Comparison of ENCODE assay signal across 8 cellular contexts in the genomic region with DNA sequence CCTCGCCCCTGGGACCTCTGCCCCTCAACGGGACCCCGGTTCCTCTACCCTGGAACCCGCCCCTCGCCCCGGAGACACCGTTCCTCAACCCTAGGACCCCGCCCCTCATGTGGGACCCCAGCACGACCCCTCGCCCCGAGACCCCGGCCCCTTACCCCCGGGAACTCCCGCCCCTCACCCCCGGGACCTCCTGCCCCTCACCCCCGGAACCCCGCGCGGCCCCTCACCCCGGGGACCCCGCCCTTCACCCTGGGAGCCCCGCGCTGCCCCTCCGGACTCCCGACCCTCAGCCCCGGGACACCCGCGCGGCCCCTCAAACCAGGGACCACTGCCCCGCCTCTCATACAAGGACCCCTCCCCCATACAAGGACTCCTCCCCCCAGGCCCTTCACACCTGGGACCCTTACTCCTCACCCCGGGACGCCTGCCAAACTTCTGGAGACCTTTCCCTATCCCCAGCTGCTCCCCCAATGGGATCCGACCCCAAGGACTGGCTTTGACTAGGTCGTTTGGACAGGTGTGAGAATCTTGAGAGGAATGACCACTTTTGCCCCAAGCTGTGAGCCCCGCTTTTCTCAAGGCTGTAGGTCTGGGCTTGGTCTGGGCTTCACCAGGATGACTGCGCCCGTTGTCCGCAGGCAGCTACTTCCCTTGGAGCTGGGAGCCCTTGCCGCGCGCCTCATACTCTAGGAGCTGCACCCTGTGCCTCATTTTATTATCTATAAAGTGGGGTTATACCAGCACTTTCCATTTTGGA. TPM values are rescaled to one million over a fixed set of nuclear protein-coding genes. Genes with fewer than 3 reads are reported as not detected.
DNase-seq lines count a peak whose midpoint lies in the region; ATAC-seq and TF ChIP-seq lines count a peak whose summit lies in the region.

No MANE protein-coding gene starts in this region.

- no peaks in the 10 kb centered on the region for H3K9me3 ChIP-seq in hepatocyte (ENCODE audit: low read depth)

- H3K27me3 Mint-ChIP-seq in activated naive CD8-positive, alpha-beta T cell treated with anti-CD3 and anti-CD28 coated beads, Interleukin-2, amount 50 U/mL, for 24 hours = no peaks in the 10 kb centered on the region

- H3K27ac Mint-ChIP-seq in activated naive CD8-positive, alpha-beta T cell treated with anti-CD3 and anti-CD28 coated beads, Interleukin-2, amount 50 U/mL, for 24 hours = peak overlapping the region; percentile 74

- H2AFZ ChIP-seq in hepatocyte = peak overlapping the region; percentile 93

- peaks cover 9% of the 10 kb centered on the region for H3K4me1 ChIP-seq in hepatocyte (ENCODE audit: insufficient read depth)
- H3K4me1 ChIP-seq in rectal smooth muscle tissue (ENCODE audit: control insufficient read depth, insufficient read depth, low read length) = peaks cover 25% of the 10 kb centered on the region

- H3K27ac ChIP-seq in hepatocyte (peak overlapping the region; percentile 83), rectal smooth muscle tissue (ENCODE audit: low read depth, low read length) (no peak overlapping the region)

- peaks cover 34% of the 10 kb centered on the region for H3K36me3 Mint-ChIP-seq in activated naive CD8-positive, alpha-beta T cell treated with anti-CD3 and anti-CD28 coated beads, Interleukin-2, amount 50 U/mL, for 24 hours (ENCODE audit: low read depth)

- H3K9ac ChIP-seq in rectal smooth muscle tissue (ENCODE audit: low read length) = no peak overlapping the region

- peaks cover 71% of the 10 kb centered on the region for H3K79me2 ChIP-seq in hepatocyte

- H3K4me1 Mint-ChIP-seq in activated naive CD8-positive, alpha-beta T cell treated with anti-CD3 and anti-CD28 coated beads, Interleukin-2, amount 50 U/mL, for 24 hours = peaks cover 47% of the 10 kb centered on the region

- H3K4me2 ChIP-seq in hepatocyte = peak overlapping the region; percentile 98

- peak; percentile 59 for DNase-seq in EH (ENCODE audit: low read depth)
- DNase-seq in NCI-H748 treated with DMSO at 0.1 percent for 48 hours (lab: John Stamatoyannopoulos, UW) = peak; percentile 3
- DNase-seq in activated naive CD8-positive, alpha-beta T cell treated with anti-CD3 and anti-CD28 coated beads, Interleukin-2, amount 50 U/mL, for 24 hours = no peak
- peak; percentile 50 for DNase-seq in hepatocyte (ENCODE audit: low spot score)

- no peak for ATAC-seq in activated naive CD8-positive, alpha-beta T cell treated with anti-CD3 and anti-CD28 coated beads, Interleukin-2, amount 50 U/mL, for 24 hours
- no peak for ATAC-seq in HG03460 (IDR thresholded peaks at IDR 0.05; ENCODE audit: unreplicated experiment)
- ATAC-seq in GM18909 (IDR thresholded peaks at IDR 0.05; ENCODE audit: poor library complexity, unreplicated experiment) = no peak
- ATAC-seq in GM21529 (IDR thresholded peaks at IDR 0.05; ENCODE audit: unreplicated experiment) = no peak

- no peaks in the 10 kb centered on the region for H4K20me1 ChIP-seq in hepatocyte (ENCODE audit: insufficient read depth, poor library complexity, severe bottlenecking)

- H3K9me2 ChIP-seq in hepatocyte (replicated peaks; ENCODE audit: insufficient read depth) = no peaks in the 10 kb centered on the region

- 13% methylated on average over 15 of the region's 41 CpGs for WGBS in hepatocyte (ENCODE audit: low lambda C conversion rate, missing lambda C conversion rate)

- no peaks in the 10 kb centered on the region for H3K36me3 ChIP-seq in hepatocyte (replicated peaks; ENCODE audit: insufficient read depth, low read depth)
- H3K36me3 ChIP-seq in rectal smooth muscle tissue (ENCODE audit: control insufficient read depth, insufficient read depth, low read length) = peaks cover 4% of the 10 kb centered on the region

- TF ChIP-seq CTCF in hepatocyte (IDR thresholded peaks at IDR 0.05; ENCODE audit: poor library complexity) = no peak

- no peaks in the 10 kb centered on the region for H3K9me3 Mint-ChIP-seq in activated naive CD8-positive, alpha-beta T cell treated with anti-CD3 and anti-CD28 coated beads, Interleukin-2, amount 50 U/mL, for 24 hours

- H3K4me3 ChIP-seq in hepatocyte (peak overlapping the region; percentile 93), rectal smooth muscle tissue (ENCODE audit: low read length) (peak overlapping the region; percentile 84)

- H3K27me3 ChIP-seq in hepatocyte (no peaks in the 10 kb centered on the region), rectal smooth muscle tissue (ENCODE audit: control insufficient read depth, insufficient read depth, low read length) (no peaks in the 10 kb centered on the region)

- peak overlapping the region; percentile 84 for H3K4me3 Mint-ChIP-seq in activated naive CD8-positive, alpha-beta T cell treated with anti-CD3 and anti-CD28 coated beads, Interleukin-2, amount 50 U/mL, for 24 hours

RNA-seq across cellular contexts. Expression of a gene that starts 0.8 kb away (rescaled TPM):
- total RNA-seq in hepatocyte = 22.7 and 24.6 TPM in 2 replicates
- polyA plus RNA-seq in hepatocyte = 16.7 and 19.8 TPM in 2 replicates
